ENCODE assay signal across 1 cellular context in the genomic region with DNA sequence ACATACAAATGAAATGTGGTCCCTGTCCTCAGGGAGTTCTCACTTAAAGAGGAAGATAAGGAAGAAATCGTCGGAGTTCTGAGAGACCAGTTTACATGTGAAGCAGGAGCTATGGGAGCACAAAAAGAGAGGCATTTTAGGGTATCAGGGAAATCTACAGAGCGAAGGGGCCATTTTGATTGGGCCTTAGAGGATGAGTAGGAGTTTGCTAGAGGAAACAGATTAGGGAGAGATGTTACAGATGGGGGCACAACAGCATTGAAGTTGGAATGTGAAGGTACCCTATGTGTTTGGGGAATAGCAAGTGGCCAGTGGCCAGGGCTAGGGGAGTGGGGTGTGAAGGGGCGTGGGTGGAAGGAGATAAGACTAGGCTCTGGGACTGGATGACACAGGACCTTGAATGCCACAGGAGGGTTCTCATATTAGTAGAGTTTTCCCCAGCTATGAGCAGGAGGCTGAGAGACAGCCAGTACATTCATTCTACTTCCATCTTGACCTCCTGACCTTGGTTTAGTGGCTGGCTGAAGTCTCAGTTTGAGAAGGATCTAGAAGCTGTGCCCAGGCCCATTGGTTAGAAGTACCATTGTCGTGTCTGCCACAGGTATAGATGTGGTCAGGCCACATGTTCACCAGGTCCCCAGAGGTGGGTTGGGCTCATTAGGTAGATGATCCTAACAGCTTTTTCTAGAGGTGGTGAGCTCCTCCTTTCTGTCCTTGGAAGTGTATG.
TF ChIP-seq lines count a peak whose summit lies in the region.

No MANE protein-coding gene starts in this region.

TF ChIP-seq in HEK293, 187 proteins besides CTCF, POLR2A, EP300 and RAD21:
- peak; percentile 96 for TF ChIP-seq ZFP3 (tag by site-specific recombination; IDR thresholded peaks at IDR 0.05; ENCODE audit: low read depth)
- TF ChIP-seq ZNF670 (tag by site-specific recombination; IDR thresholded peaks at IDR 0.05; ENCODE audit: low read depth) = no peak
